In the genomic region with DNA sequence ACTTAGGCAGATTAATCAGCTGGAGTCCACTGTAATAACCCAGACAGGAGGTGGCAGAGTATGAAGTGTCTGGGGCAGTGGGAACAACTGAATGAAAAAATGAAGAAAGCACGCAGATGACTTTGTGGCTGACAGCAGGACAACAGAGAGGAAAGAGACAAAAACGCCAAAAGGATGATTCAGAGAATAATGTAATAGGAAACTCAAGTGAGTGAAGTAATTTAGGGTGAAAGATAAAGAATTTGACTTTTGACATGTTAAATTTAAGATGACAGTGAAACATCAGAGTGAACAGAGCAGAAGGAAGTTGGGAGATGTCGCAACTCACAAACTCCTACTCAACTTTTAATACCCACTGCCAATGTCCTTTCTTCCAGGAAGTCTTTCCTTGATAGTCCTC, we compare ENCODE assay signal across 16 cellular contexts.
DNase-seq lines count a peak whose midpoint lies in the region; ATAC-seq and TF ChIP-seq lines count a peak whose summit lies in the region.
"Had no signal": no experiment of that assay in that cellular context is flagged by ENCODE, and none has a peak within 500 bp of the region (broad histone marks: within the 10 kb centered on the region; RNA-seq: fewer than 3 reads in every experiment).

No MANE protein-coding gene starts in this region.

- BruUV-seq in HCT116 (replicated peaks; lab: Mats Ljungman, UMichigan), result no TSS peak

- H3K9me2 ChIP-seq in HCT116 (ENCODE audit: insufficient read depth), result no peaks in the 10 kb centered on the region

- H3K9ac ChIP-seq in HCT116 (ENCODE audit: low read length), result no peak overlapping the region

- H3K27me3 ChIP-seq in HCT116 (ENCODE audit: insufficient read depth, low read length), result no peaks in the 10 kb centered on the region
- H3K27me3 ChIP-seq: esophagus squamous epithelium, Peyer's patch, stomach had no signal

- no peak for ATAC-seq in HCT116
- ATAC-seq in GM18873 (IDR thresholded peaks at IDR 0.05; ENCODE audit: low FRiP score, unreplicated experiment), result no peak
- ATAC-seq: left lobe of liver had no signal

- no peak overlapping the region for H2AFZ ChIP-seq in HCT116 (ENCODE audit: low read depth, low read length, poor library complexity, severe bottlenecking)

- TF ChIP-seq CTCF in AG10803 (conservative IDR thresholded peaks at IDR 0.05; ENCODE audit: low read length) (peak; percentile 22), HCT116 (IDR thresholded peaks at IDR 0.05 in 2 of 3, conservative IDR thresholded peaks at IDR 0.05 in 1 of 3; ENCODE audit: borderline replicate concordance in 1 of 3, insufficient read depth in 1 of 3, low read depth in 2 of 3, low read length in 2 of 3) (no peak), fibroblast of pulmonary artery (IDR thresholded peaks at IDR 0.05; ENCODE audit: low read length, missing control alignments) (no peak)

- 0 out of 2 replicates have a peak, but pooled peaks have one; percentile 14 for TF ChIP-seq RAD21 in HCT116 (IDR thresholded peaks at IDR 0.05; ENCODE audit: low read depth)

- TF ChIP-seq POLR2A in HCT116 (IDR thresholded peaks at IDR 0.05; ENCODE audit: borderline replicate concordance, extremely low read depth, insufficient read depth, insufficient read length), result no peak

- H3K36me3 ChIP-seq in HCT116 (ENCODE audit: control insufficient read depth in 1 of 2, insufficient read depth in 2 of 2, low read length in 2 of 2), result no peaks in the 10 kb centered on the region
- H3K36me3 ChIP-seq: esophagus squamous epithelium, Peyer's patch, stomach had no signal

- POLR2A ChIA-PET in HCT116 (lab: Charles Lee), result no interaction called here

- H3K4me2 ChIP-seq in HCT116 (ENCODE audit: low read length), result no peak overlapping the region

- H3K27ac ChIP-seq in HCT116 (ENCODE audit: low read depth, low read length), result no peak overlapping the region
- H3K27ac ChIP-seq: Peyer's patch had no signal

- H3K4me1 ChIP-seq in HCT116 (ENCODE audit: control insufficient read depth in 1 of 2, insufficient read depth in 2 of 2, low read length in 2 of 2), result no peaks in the 10 kb centered on the region
- H3K4me1 ChIP-seq: Peyer's patch had no signal

- DNase-seq in AG10803 (ENCODE audit: low read depth), result peak; percentile 36
- DNase-seq in HCT116 (ENCODE audit: low read depth, low spot score), result no peak
- DNase-seq in RPMI7951 (ENCODE audit: low read depth), result peak; percentile 23
- DNase-seq in fibroblast of pulmonary artery (ENCODE audit: low read depth), result peak; percentile 7
- no peak for DNase-seq in dermis blood vessel endothelial cell
- no peak for DNase-seq in activated T-cell treated with anti-CD3 and anti-CD28 coated beads, Interleukin-2, amount 50 U/mL, for 48 hours
- DNase-seq in DMS 273 (lab: John Stamatoyannopoulos, UW; ENCODE audit: unreplicated experiment), result no peak
- DNase-seq: activated CD4-positive, CD25-positive, alpha-beta regulatory T cell; activated gamma-delta T cell; esophagus squamous epithelium; MM.1S; NCI-H2081 treated with DMSO at 0.1 percent for 48 hours; Peyer's patch; stomach had no signal

- no peaks in the 10 kb centered on the region for H3K9me3 ChIP-seq in HCT116 (ENCODE audit: control insufficient read depth in 1 of 2, insufficient read depth in 1 of 2, low read depth in 1 of 2, low read length in 2 of 2)
- H3K9me3 ChIP-seq: esophagus squamous epithelium, Peyer's patch, stomach had no signal

- no peaks in the 10 kb centered on the region for H4K20me1 ChIP-seq in HCT116 (ENCODE audit: insufficient read depth)

- H3K79me2 ChIP-seq in HCT116 (ENCODE audit: insufficient read depth, low read length), result no peaks in the 10 kb centered on the region

- RAD21 ChIA-PET in HCT116 (lab: Charles Lee; ENCODE audit: low non-redundant PET in 1 of 2, low total read pairs in 2 of 2, uncharacterized antibody in 2 of 2, unreplicated experiment in 2 of 2), result no interaction called here

- CTCF ChIA-PET in HCT116 (lab: Charles Lee), result interaction anchor here (1.2 to 1.9 kb wide), 3 partner anchors 70 to 428 kb away, joined by 4 to 6 read pairs (median 5); a partner anchor contains a TSS

- intact Hi-C loops in HCT116 (cut with micrococcal nuclease), result no loop called here

- H3K4me3 ChIP-seq in AG10803 (ENCODE audit: low read length) (no peak overlapping the region), HCT116 (replicated peaks in 1 of 2; ENCODE audit: low read depth in 1 of 2, low read length in 2 of 2) (no peak overlapping the region), fibroblast of pulmonary artery (replicated peaks; ENCODE audit: low read depth, low read length) (no peak overlapping the region)
- H3K4me3 ChIP-seq: esophagus squamous epithelium, Peyer's patch, stomach had no signal

TF ChIP-seq in HCT116, 20 proteins besides CTCF, POLR2A, EP300 and RAD21:
- no peak for TF ChIP-seq SP1 (IDR thresholded peaks at IDR 0.05; ENCODE audit: low read depth)

Comparison
In these comparisons a context has a peak if more than half of its experiments do, and no peak if none do; other contexts are left out.
1. DNase-seq: peak in AG10803 (single experiment), RPMI7951 (single experiment) and fibroblast of pulmonary artery (single experiment); none in HCT116 (single experiment), dermis blood vessel endothelial cell (single experiment), activated T-cell treated with anti-CD3 and anti-CD28 coated beads, Interleukin-2, amount 50 U/mL, for 48 hours (0 of 2) and DMS 273 (single experiment).